ENCODE assay signal across 8 cellular contexts in genomic region chr3:160003520-160004128, GRCh38. TPM values are rescaled to one million over a fixed set of nuclear protein-coding genes. Genes with fewer than 3 reads are reported as not detected.
DNase-seq lines count a peak whose midpoint lies in the region; ATAC-seq lines count a peak whose summit lies in the region.

No MANE protein-coding gene starts in this region.

- DNase-seq in DMS79 (lab: John Stamatoyannopoulos, UW): peak; percentile 44
- DNase-seq in NCI-H446 treated with DMSO at 0.1 percent for 48 hours (lab: John Stamatoyannopoulos, UW): peak; percentile 25
- peak; percentile 23 for DNase-seq in activated CD8-positive, alpha-beta memory T cell treated with anti-CD3 and anti-CD28 coated beads, Interleukin-2, amount 50 U/mL, for 4 hours
- peak; percentile 82 for DNase-seq in globus pallidus (ENCODE audit: low spot score)
- peak; percentile 35 for DNase-seq in renal cortical epithelial cell (ENCODE audit: low read depth)
- no peak for DNase-seq in middle frontal gyrus (ENCODE audit: extremely low spot score, low spot score)

- peak; percentile 83 for ATAC-seq in GM19324 (IDR thresholded peaks at IDR 0.05; ENCODE audit: low FRiP score, unreplicated experiment)
- ATAC-seq in HG03103 (IDR thresholded peaks at IDR 0.05; ENCODE audit: low read depth, unreplicated experiment): peak; percentile 47

RNA-seq across cellular contexts. Expression of gene IL12A, which starts 15.0 kb away (rescaled TPM):
- total RNA-seq in renal cortical epithelial cell: 1.0 TPM in 1 of 2 replicates, not detected in the other
